1 cellular context compared by ENCODE assay signal in the genomic region with DNA sequence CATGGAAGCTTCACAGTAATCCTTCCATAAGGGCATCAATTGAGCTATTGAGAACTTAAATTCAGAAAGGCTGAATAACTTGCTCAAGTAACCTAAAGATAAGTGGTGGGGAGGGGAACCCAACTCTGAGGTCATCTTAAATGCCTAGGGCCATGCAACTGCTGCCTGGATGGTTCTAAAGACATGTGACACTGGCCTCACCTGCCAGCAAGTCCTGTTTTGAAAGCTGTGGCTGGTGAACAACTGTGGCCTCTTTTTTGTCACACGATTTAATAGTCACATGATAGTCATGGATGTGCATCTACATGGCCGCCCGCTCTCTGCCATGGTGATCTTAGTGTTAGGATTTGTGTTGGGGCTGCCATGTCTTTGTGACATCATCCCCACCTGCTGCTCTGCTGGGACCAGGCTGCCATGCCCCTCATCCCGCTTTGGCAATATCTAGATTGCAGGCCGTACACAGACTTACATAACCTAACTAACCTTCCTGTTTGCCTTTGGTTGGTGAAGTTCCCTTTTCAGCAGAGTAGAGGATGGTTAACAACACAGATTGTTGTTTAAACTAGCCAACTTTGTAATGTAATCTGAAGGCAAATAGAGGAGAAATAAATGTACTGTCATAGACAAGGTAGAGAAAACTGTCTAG.
TF ChIP-seq lines count a peak whose summit lies in the region.

No MANE protein-coding gene starts in this region.

TF ChIP-seq in HepG2, 621 proteins besides CTCF, POLR2A, EP300 and RAD21 (continued from another document):
- TF ChIP-seq, protein P1, sequence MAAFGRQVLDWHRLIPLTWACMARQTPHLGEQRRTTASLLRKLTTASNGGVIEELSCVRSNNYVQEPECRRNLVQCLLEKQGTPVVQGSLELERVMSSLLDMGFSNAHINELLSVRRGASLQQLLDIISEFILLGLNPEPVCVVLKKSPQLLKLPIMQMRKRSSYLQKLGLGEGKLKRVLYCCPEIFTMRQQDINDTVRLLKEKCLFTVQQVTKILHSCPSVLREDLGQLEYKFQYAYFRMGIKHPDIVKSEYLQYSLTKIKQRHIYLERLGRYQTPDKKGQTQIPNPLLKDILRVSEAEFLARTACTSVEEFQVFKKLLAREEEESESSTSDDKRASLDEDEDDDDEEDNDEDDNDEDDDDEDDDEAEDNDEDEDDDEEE (CRISPR knock-in tag; IDR thresholded peaks at IDR 0.05) = 0 out of 2 replicates have a peak, but pooled peaks have one; percentile 37
- TF ChIP-seq ZNF446 (CRISPR knock-in tag; IDR thresholded peaks at IDR 0.05) (0 out of 2 replicates have a peak, but pooled peaks have one; percentile 40), BCL6 (CRISPR knock-in tag; IDR thresholded peaks at IDR 0.05) (peak; percentile 39; the same call in 1 of the 2 replicates), SALL1 (CRISPR knock-in tag; IDR thresholded peaks at IDR 0.05) (0 out of 2 replicates have a peak, but pooled peaks have one; percentile 19), NR2F6 (IDR thresholded peaks at IDR 0.05) (no peak), NR2F6 (CRISPR knock-in tag; IDR thresholded peaks at IDR 0.05) (peak; percentile 39; the same call in 1 of the 2 replicates), ZNF460 (CRISPR knock-in tag; IDR thresholded peaks at IDR 0.05; ENCODE audit: borderline replicate concordance) (no peak), POGZ (CRISPR knock-in tag; IDR thresholded peaks at IDR 0.05) (0 out of 2 replicates have a peak, but pooled peaks have one; percentile 12), CEBPG (CRISPR knock-in tag; IDR thresholded peaks at IDR 0.05) (peak; percentile 62)
- TF ChIP-seq, protein P2, sequence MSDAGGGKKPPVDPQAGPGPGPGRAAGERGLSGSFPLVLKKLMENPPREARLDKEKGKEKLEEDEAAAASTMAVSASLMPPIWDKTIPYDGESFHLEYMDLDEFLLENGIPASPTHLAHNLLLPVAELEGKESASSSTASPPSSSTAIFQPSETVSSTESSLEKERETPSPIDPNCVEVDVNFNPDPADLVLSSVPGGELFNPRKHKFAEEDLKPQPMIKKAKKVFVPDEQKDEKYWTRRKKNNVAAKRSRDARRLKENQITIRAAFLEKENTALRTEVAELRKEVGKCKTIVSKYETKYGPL (CRISPR knock-in tag; IDR thresholded peaks at IDR 0.05) = peak; percentile 48; the same call in 1 of the 2 replicates
- TF ChIP-seq, protein P3, sequence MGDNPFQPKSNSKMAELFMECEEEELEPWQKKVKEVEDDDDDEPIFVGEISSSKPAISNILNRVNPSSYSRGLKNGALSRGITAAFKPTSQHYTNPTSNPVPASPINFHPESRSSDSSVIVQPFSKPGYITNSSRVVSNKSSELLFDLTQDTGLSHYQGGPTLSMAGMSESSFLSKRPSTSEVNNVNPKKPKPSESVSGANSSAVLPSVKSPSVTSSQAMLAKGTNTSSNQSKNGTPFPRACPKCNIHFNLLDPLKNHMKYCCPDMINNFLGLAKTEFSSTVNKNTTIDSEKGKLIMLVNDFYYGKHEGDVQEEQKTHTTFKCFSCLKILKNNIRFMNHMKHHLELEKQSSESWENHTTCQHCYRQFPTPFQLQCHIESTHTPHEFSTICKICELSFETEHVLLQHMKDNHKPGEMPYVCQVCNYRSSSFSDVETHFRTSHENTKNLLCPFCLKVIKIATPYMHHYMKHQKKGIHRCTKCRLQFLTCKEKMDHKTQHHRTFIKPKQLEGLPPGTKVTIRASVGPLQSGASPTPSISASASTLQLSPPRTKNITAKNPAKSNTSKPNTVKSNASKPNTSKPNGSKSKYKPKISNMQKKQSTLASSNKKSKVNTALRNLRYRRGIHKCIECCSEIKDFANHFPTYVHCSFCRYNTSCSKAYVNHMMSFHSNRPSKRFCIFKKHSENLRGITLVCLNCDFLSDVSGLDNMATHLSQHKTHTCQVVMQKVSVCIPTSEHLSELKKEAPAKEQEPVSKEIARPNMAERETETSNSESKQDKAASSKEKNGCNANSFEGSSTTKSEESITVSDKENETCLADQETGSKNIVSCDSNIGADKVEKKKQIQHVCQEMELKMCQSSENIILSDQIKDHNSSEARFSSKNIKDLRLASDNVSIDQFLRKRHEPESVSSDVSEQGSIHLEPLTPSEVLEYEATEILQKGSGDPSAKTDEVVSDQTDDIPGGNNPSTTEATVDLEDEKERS (CRISPR knock-in tag; IDR thresholded peaks at IDR 0.05) = 0 out of 2 replicates have a peak, but pooled peaks have one; percentile 32
